ENCODE assay signal across 27 cellular contexts in the genomic region with DNA sequence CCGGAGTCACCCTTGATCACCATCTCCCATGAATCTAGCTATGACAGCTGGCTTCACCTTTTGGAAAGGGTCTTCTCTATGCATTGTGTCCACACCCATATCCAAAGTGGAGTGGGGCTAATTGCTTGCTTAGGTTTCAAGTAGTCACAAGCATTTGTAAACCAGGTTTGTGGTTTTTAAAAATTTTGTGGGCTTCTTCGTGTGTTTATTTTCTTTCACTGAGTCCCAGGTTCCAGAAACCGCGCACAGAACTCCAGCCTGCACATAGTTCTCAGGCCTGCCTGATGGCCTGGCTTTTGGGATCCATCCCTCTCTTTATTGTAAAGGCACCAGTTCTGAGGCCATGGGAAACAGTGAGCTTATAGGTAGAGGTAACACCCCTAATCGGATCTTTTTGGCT.
A peak's percentile ranks its signal among the peaks of the same experiment; 100 is the strongest.
DNase-seq lines count a peak whose midpoint lies in the region; ATAC-seq and TF ChIP-seq lines count a peak whose summit lies in the region.
"Had no signal": no experiment of that assay in that cellular context is flagged by ENCODE, and none has a peak within 500 bp of the region (broad histone marks: within the 10 kb centered on the region; RNA-seq: fewer than 3 reads in every experiment).

No MANE protein-coding gene starts in this region.

- no peaks in the 10 kb centered on the region for H3F3A ChIP-seq in GM23338 (replicated peaks; ENCODE audit: low read depth)

- H3K9me3 Mint-ChIP-seq in GM23338, result peaks cover 18% of the 10 kb centered on the region
- H3K9me3 Mint-ChIP-seq: dendritic cell treated with granulocyte-macrophage colony-stimulating factor and Interleukin-4, amounts not matched to agents 40 ng/mL and 50 ng/mL, for 4 days; natural killer cell had no signal

- peak overlapping the region; percentile 39 for H2BK15ac ChIP-seq in neuronal stem cell (ENCODE audit: low read length)

- H3K23ac ChIP-seq in neuronal stem cell (ENCODE audit: low read depth, low read length, poor library complexity), result no peak overlapping the region

- H3K9ac ChIP-seq in neuronal stem cell (ENCODE audit: low read depth, low read length, poor library complexity), result no peak overlapping the region

- TF ChIP-seq EP300 in esophagus muscularis mucosa (IDR thresholded peaks at IDR 0.05), result no peak

- H3K27ac ChIP-seq in GM23338 (ENCODE audit: low read depth) (no peak overlapping the region), esophagus muscularis mucosa (replicated peaks in 1 of 4) (peak overlapping the region; percentile 29 to 56 (median 49)), neuronal stem cell (replicated peaks; ENCODE audit: low read length) (no peak overlapping the region)
- H3K27ac ChIP-seq: left lung, pancreas had no signal

- H2BK12ac ChIP-seq in neuronal stem cell (ENCODE audit: low read length), result no peak overlapping the region

- H3K4me3 Mint-ChIP-seq in GM23338, result no peak overlapping the region
- H3K4me3 Mint-ChIP-seq: activated CD4-positive, alpha-beta T cell treated with anti-CD3 and anti-CD28 coated beads, Interleukin-2, amount 10 ng/mL, durations not matched to agents 7 days and 5 days; dendritic cell treated with granulocyte-macrophage colony-stimulating factor and Interleukin-4, amounts not matched to agents 40 ng/mL and 50 ng/mL, for 4 days; natural killer cell; type B pancreatic cell; WTC11 had no signal

- H4K8ac ChIP-seq in neuronal stem cell (ENCODE audit: low read depth, low read length), result no peak overlapping the region

- H3K27me3 ChIP-seq in GM23338 (ENCODE audit: insufficient read depth), result no peaks in the 10 kb centered on the region
- H3K27me3 ChIP-seq in esophagus muscularis mucosa, result no peaks in the 10 kb centered on the region
- no peaks in the 10 kb centered on the region for H3K27me3 ChIP-seq in neuronal stem cell (ENCODE audit: control insufficient read depth in 3 of 3, insufficient read depth in 3 of 3, low read depth in 1 of 3, low read length in 3 of 3)
- H3K27me3 ChIP-seq: gastroesophageal sphincter, left lung, MG63, pancreas had no signal

- peaks cover 8% of the 10 kb centered on the region for H3K4me1 Mint-ChIP-seq in GM23338
- H3K4me1 Mint-ChIP-seq: activated CD4-positive, alpha-beta T cell treated with anti-CD3 and anti-CD28 coated beads, Interleukin-2, amount 10 ng/mL, durations not matched to agents 7 days and 5 days; natural killer cell had no signal

- ATAC-seq in GM23338, result no peak
- ATAC-seq: gastroesophageal sphincter, HCT116, K562, left lung, natural killer cell, Panc1, WTC11 had no signal

- no peak overlapping the region for H3K14ac ChIP-seq in neuronal stem cell (ENCODE audit: low read length)

- H4K20me1 ChIP-seq in GM23338 (replicated peaks; ENCODE audit: insufficient read depth), result no peaks in the 10 kb centered on the region

- no peaks in the 10 kb centered on the region for H3K9me2 ChIP-seq in GM23338 (ENCODE audit: insufficient read depth)

- H3K4ac ChIP-seq in neuronal stem cell (ENCODE audit: low read length), result no peak overlapping the region

- H2AK5ac ChIP-seq in neuronal stem cell (ENCODE audit: low read depth, low read length), result no peak overlapping the region

- H3K27me3 Mint-ChIP-seq in GM23338 (ENCODE audit: insufficient read depth, low read depth, poor library complexity), result no peaks in the 10 kb centered on the region
- H3K27me3 Mint-ChIP-seq: activated CD4-positive, alpha-beta T cell treated with anti-CD3 and anti-CD28 coated beads, Interleukin-2, amount 10 ng/mL, durations not matched to agents 7 days and 5 days; dendritic cell treated with granulocyte-macrophage colony-stimulating factor and Interleukin-4, amounts not matched to agents 40 ng/mL and 50 ng/mL, for 4 days; type B pancreatic cell had no signal

- WGBS in esophagus muscularis mucosa, result 76% methylated on average over 5 of the region's 5 CpGs
- no CpG with 5 or more reads among the region's 5 CpGs for WGBS in neuronal stem cell (ENCODE audit: extremely low coverage in 2 of 2, insufficient read length in 2 of 2, insufficient replicate concordance in 1 of 2), 2 donors

- H2BK120ac ChIP-seq in neuronal stem cell (ENCODE audit: low read depth, low read length), result no peak overlapping the region

- H2BK5ac ChIP-seq in neuronal stem cell (ENCODE audit: low read length), result no peak overlapping the region

- no peaks in the 10 kb centered on the region for H3K9me3 ChIP-seq in esophagus muscularis mucosa
- H3K9me3 ChIP-seq in neuronal stem cell (replicated peaks in 1 of 2; ENCODE audit: control insufficient read depth in 2 of 2, insufficient read depth in 1 of 2, low read depth in 1 of 2, low read length in 2 of 2), result peaks cover under 1 to 2% of the 10 kb centered on the region in 2 donors
- H3K9me3 ChIP-seq: Caco-2, gastroesophageal sphincter, left lung, MG63, pancreas had no signal

- H3K18ac ChIP-seq in neuronal stem cell (ENCODE audit: low read length), result no peak overlapping the region

- H2AFZ ChIP-seq in GM23338 (peak overlapping the region; percentile 85; the same call in 1 of the 2 replicates), neuronal stem cell (ENCODE audit: low read length) (peak overlapping the region; percentile 54)

- no peak overlapping the region for H3K27ac Mint-ChIP-seq in GM23338
- H3K27ac Mint-ChIP-seq: activated CD4-positive, alpha-beta T cell treated with anti-CD3 and anti-CD28 coated beads, Interleukin-2, amount 10 ng/mL, durations not matched to agents 7 days and 5 days; dendritic cell treated with granulocyte-macrophage colony-stimulating factor and Interleukin-4, amounts not matched to agents 40 ng/mL and 50 ng/mL, for 4 days; natural killer cell; type B pancreatic cell; WTC11 had no signal

- intact Hi-C loops in esophagus muscularis mucosa (cut with DNase I), result no loop called here

- no peak for TF ChIP-seq CTCF in GM23338 (conservative IDR thresholded peaks at IDR 0.05; ENCODE audit: low read depth in 2 of 2)
- TF ChIP-seq CTCF in esophagus muscularis mucosa (IDR thresholded peaks at IDR 0.05), result no peak

- H3K4me2 ChIP-seq in GM23338, result no peak overlapping the region
- no peak overlapping the region for H3K4me2 ChIP-seq in neuronal stem cell (ENCODE audit: insufficient read depth, low read length, poor library complexity, severe bottlenecking)

- DNase-seq in GM23338 (ENCODE audit: low spot score) (no peak), NCI-H2107 (lab: John Stamatoyannopoulos, UW) (peak; percentile 1), esophagus muscularis mucosa (ENCODE audit: extremely low spot score) (no peak), neuronal stem cell (ENCODE audit: low spot score) (no peak), mesenteric fat pad (ENCODE audit: low spot score) (no peak), activated gamma-delta T cell treated with Interleukin-2 at 50 U/mL for 16 hours (no peak), dermis blood vessel endothelial cell (no peak)
- DNase-seq: activated CD4-positive, alpha-beta T cell treated with anti-CD3 and anti-CD28 coated beads, Interleukin-2, amount 10 ng/mL, durations not matched to agents 7 days and 5 days; activated naive CD4-positive, alpha-beta T cell; activated T-cell treated with anti-CD3 and anti-CD28 coated beads, Interleukin-2, amount 50 U/mL, for 48 hours; C1 segment of cervical spinal cord; Caco-2; left lung; MG63; natural killer cell; NCI-H524; pancreas; SIG-M5; SW 1271; T-helper 9 cell had no signal

- H3K4me3 ChIP-seq in GM23338, result no peak overlapping the region
- no peak overlapping the region for H3K4me3 ChIP-seq in esophagus muscularis mucosa
- H3K4me3 ChIP-seq in neuronal stem cell (ENCODE audit: low read length in 2 of 2), result no peak overlapping the region
- H3K4me3 ChIP-seq: gastroesophageal sphincter, K562, left lung, MG63, pancreas had no signal

- H3K36me3 Mint-ChIP-seq in GM23338 (ENCODE audit: low read depth), result peaks cover 15% of the 10 kb centered on the region; the same call in 2 of the 3 replicates
- H3K36me3 Mint-ChIP-seq: natural killer cell, type B pancreatic cell had no signal

- H3K79me2 ChIP-seq in GM23338 (replicated peaks; ENCODE audit: insufficient read depth), result no peaks in the 10 kb centered on the region

- H4K91ac ChIP-seq in neuronal stem cell (ENCODE audit: low read depth, low read length, poor library complexity), result no peak overlapping the region

- TF ChIP-seq POLR2A in esophagus muscularis mucosa (IDR thresholded peaks at IDR 0.05; ENCODE audit: low read depth), result no peak

- H3K79me1 ChIP-seq in neuronal stem cell (ENCODE audit: low read depth, low read length), result no peaks in the 10 kb centered on the region

- H3K4me1 ChIP-seq in GM23338 (ENCODE audit: insufficient read depth) (no peaks in the 10 kb centered on the region; the same call in 1 of the 2 replicates), esophagus muscularis mucosa (peaks cover 11 to 25% (median 15%) of the 10 kb centered on the region in 4 donors), neuronal stem cell (ENCODE audit: control insufficient read depth in 2 of 2, insufficient read depth in 1 of 2, low read depth in 1 of 2, low read length in 2 of 2) (peaks cover 0 to 3% of the 10 kb centered on the region in 2 donors)
- H3K4me1 ChIP-seq: Caco-2, left lung had no signal

- H3K36me3 ChIP-seq in GM23338 (ENCODE audit: insufficient read depth) (no peaks in the 10 kb centered on the region; the same call in 1 of the 2 replicates), esophagus muscularis mucosa (no peaks in the 10 kb centered on the region), neuronal stem cell (replicated peaks in 1 of 2; ENCODE audit: control insufficient read depth in 2 of 2, insufficient read depth in 2 of 2, low read length in 2 of 2) (no peaks in the 10 kb centered on the region)
- H3K36me3 ChIP-seq: gastroesophageal sphincter, left lung, MG63, pancreas had no signal

TF ChIP-seq in GM23338, 12 proteins besides CTCF, POLR2A, EP300 and RAD21 (continues in another document):
- TF ChIP-seq EZH2 (IDR thresholded peaks at IDR 0.05; ENCODE audit: low read depth, unreplicated experiment) (no peak), ZNF114 (CRISPR knock-in tag; IDR thresholded peaks at IDR 0.05) (no peak), ZNF331 (CRISPR knock-in tag; IDR thresholded peaks at IDR 0.05; ENCODE audit: low read depth) (no peak), ETS1 (IDR thresholded peaks at IDR 0.05) (no peak), STAT1 (IDR thresholded peaks at IDR 0.05; ENCODE audit: unreplicated experiment) (no peak), CREB1 (CRISPR knock-in tag; IDR thresholded peaks at IDR 0.05; ENCODE audit: low read depth) (no peak), POLR2AphosphoS5 (IDR thresholded peaks at IDR 0.05; ENCODE audit: low read depth) (no peak), JUNB (IDR thresholded peaks at IDR 0.05; ENCODE audit: unreplicated experiment) (no peak)

Comparison
In these comparisons a context has a peak if more than half of its experiments do, and no peak if none do; other contexts are left out.
1. H3K27ac ChIP-seq: peak in esophagus muscularis mucosa (4 of 4); none in GM23338 (single experiment) and neuronal stem cell (single experiment).